12 cellular contexts compared by ENCODE assay signal in genomic region chr2:37582371-37582770, GRCh38.
DNase-seq lines count a peak whose midpoint lies in the region; ATAC-seq, FAIRE-seq and TF ChIP-seq lines count a peak whose summit lies in the region.
"Had no signal": no experiment of that assay in that cellular context is flagged by ENCODE, and none has a peak within 500 bp of the region (broad histone marks: within the 10 kb centered on the region; RNA-seq: fewer than 3 reads in every experiment).

No MANE protein-coding gene starts in this region.

- H3K4me3 Mint-ChIP-seq in activated T-cell treated with anti-CD3 and anti-CD28 coated beads, Interleukin-2, amount 50 U/mL, for 4 hours, result peak overlapping the region; percentile 45
- peak overlapping the region; percentile 45 for H3K4me3 Mint-ChIP-seq in activated CD4-positive, alpha-beta memory T cell treated with anti-CD3 and anti-CD28 coated beads, Interleukin-2, amount 10 ng/mL, durations not matched to agents 7 days and 5 days

- WGBS in hepatocyte (ENCODE audit: low lambda C conversion rate, missing lambda C conversion rate), result 87% methylated on average over 10 of the region's 10 CpGs
- 63 to 67% methylated on average over 10 of the region's 10 CpGs for WGBS in testis, 2 donors

- no peak for TF ChIP-seq POLR2A in testis (IDR thresholded peaks at IDR 0.05)

- H3K79me2 ChIP-seq in hepatocyte, result no peaks in the 10 kb centered on the region

- H3K4me2 ChIP-seq in hepatocyte, result peak overlapping the region; percentile 56

- no peak for DNase-seq in activated T-cell treated with anti-CD3 and anti-CD28 coated beads, Interleukin-2, amount 50 U/mL, for 4 hours
- DNase-seq in activated T-cell treated with anti-CD3 and anti-CD28 coated beads, Interleukin-2, amount 50 U/mL, for 1 hour, result no peak
- no peak for DNase-seq in activated CD4-positive, alpha-beta memory T cell treated with anti-CD3 and anti-CD28 coated beads, Interleukin-2, amount 10 ng/mL, durations not matched to agents 7 days and 5 days
- no peak for DNase-seq in hepatocyte (ENCODE audit: low spot score)
- no peak for DNase-seq in testis
- DNase-seq in NCI-H748 (lab: John Stamatoyannopoulos, UW; ENCODE audit: unreplicated experiment), result no peak
- DNase-seq in HTR-8/SVneo (ENCODE audit: insufficient read length, low spot score), result no peak
- DNase-seq in RKO (ENCODE audit: low spot score), result no peak
- DNase-seq: DMS79 treated with DMSO at 0.1 percent for 48 hours, ovary, PC-9, upper lobe of left lung had no signal

- POLR2A ChIA-PET in activated CD4-positive, alpha-beta memory T cell treated with anti-CD3 and anti-CD28 coated beads, Interleukin-2, amount 10 ng/mL, durations not matched to agents 7 days and 5 days (lab: Charles Lee), result interaction anchor here (0.7 to 10.0 kb wide), 21 partner anchors 10 to 386 kb away, joined by 3 to 95 read pairs (median 4); partner anchors contain the start of genes CEBPZ, CEBPZOS and NDUFAF7

- H3K27ac ChIP-seq in hepatocyte, result peak overlapping the region; percentile 32
- peak overlapping the region; percentile 5 to 77 for H3K27ac ChIP-seq in testis
- H3K27ac ChIP-seq: ovary, PC-9 had no signal

- H3K4me1 ChIP-seq in hepatocyte (ENCODE audit: insufficient read depth), result peaks cover 48% of the 10 kb centered on the region
- peaks cover 30% of the 10 kb centered on the region for H3K4me1 ChIP-seq in testis

- CTCF ChIA-PET in activated CD4-positive, alpha-beta memory T cell treated with anti-CD3 and anti-CD28 coated beads, Interleukin-2, amount 10 ng/mL, durations not matched to agents 7 days and 5 days (lab: Charles Lee), result interaction anchor here (0.6 to 1.7 kb wide), 13 partner anchors 14 to 295 kb away, joined by 3 to 8 read pairs (median 6); no protein-coding TSS in a partner anchor

- peaks cover 3% of the 10 kb centered on the region for H3K9me3 Mint-ChIP-seq in activated T-cell treated with anti-CD3 and anti-CD28 coated beads, Interleukin-2, amount 50 U/mL, for 4 hours
- H3K9me3 Mint-ChIP-seq in activated CD4-positive, alpha-beta memory T cell treated with anti-CD3 and anti-CD28 coated beads, Interleukin-2, amount 10 ng/mL, durations not matched to agents 7 days and 5 days, result peaks cover 9% of the 10 kb centered on the region

- no peak overlapping the region for H2AFZ ChIP-seq in hepatocyte
- H2AFZ ChIP-seq: PC-9 had no signal

- no peaks in the 10 kb centered on the region for H3K36me3 ChIP-seq in hepatocyte (replicated peaks; ENCODE audit: insufficient read depth, low read depth)
- H3K36me3 ChIP-seq in testis (ENCODE audit: low read depth, missing control alignments), result no peaks in the 10 kb centered on the region
- H3K36me3 ChIP-seq: ovary, upper lobe of left lung had no signal

- no peak overlapping the region for H3K4me3 ChIP-seq in hepatocyte
- H3K4me3 ChIP-seq in testis, result no peak overlapping the region
- H3K4me3 ChIP-seq: ovary, PC-9, upper lobe of left lung had no signal

- no peak for FAIRE-seq in HTR-8/SVneo (lab: Jason Lieb, UNC)

- peak overlapping the region; percentile 78 for H3K27ac Mint-ChIP-seq in activated CD4-positive, alpha-beta memory T cell treated with anti-CD3 and anti-CD28 coated beads, Interleukin-2, amount 10 ng/mL, durations not matched to agents 7 days and 5 days

- no peaks in the 10 kb centered on the region for H3K9me2 ChIP-seq in hepatocyte (replicated peaks; ENCODE audit: insufficient read depth)

- no peaks in the 10 kb centered on the region for H3K27me3 Mint-ChIP-seq in activated T-cell treated with anti-CD3 and anti-CD28 coated beads, Interleukin-2, amount 50 U/mL, for 4 hours (ENCODE audit: low read depth)
- no peaks in the 10 kb centered on the region for H3K27me3 Mint-ChIP-seq in activated CD4-positive, alpha-beta memory T cell treated with anti-CD3 and anti-CD28 coated beads, Interleukin-2, amount 10 ng/mL, durations not matched to agents 7 days and 5 days

- H3K9me3 ChIP-seq in hepatocyte (ENCODE audit: low read depth), result no peaks in the 10 kb centered on the region
- no peaks in the 10 kb centered on the region for H3K9me3 ChIP-seq in testis
- H3K9me3 ChIP-seq: ovary, upper lobe of left lung had no signal

- intact Hi-C loops in testis (cut with DNase I; ENCODE audit: low total_unique reads), result no loop called here

- no peak for ATAC-seq in activated T-cell treated with anti-CD3 and anti-CD28 coated beads, Interleukin-2, amount 50 U/mL, for 4 hours

- H3K4me1 Mint-ChIP-seq in activated T-cell treated with anti-CD3 and anti-CD28 coated beads, Interleukin-2, amount 50 U/mL, for 4 hours (ENCODE audit: low read depth), result peaks cover 66% of the 10 kb centered on the region
- peaks cover 56% of the 10 kb centered on the region for H3K4me1 Mint-ChIP-seq in activated CD4-positive, alpha-beta memory T cell treated with anti-CD3 and anti-CD28 coated beads, Interleukin-2, amount 10 ng/mL, durations not matched to agents 7 days and 5 days

- TF ChIP-seq CTCF in hepatocyte (IDR thresholded peaks at IDR 0.05; ENCODE audit: poor library complexity) (no peak), testis (IDR thresholded peaks at IDR 0.05) (no peak)

- H3K36me3 Mint-ChIP-seq in activated T-cell treated with anti-CD3 and anti-CD28 coated beads, Interleukin-2, amount 50 U/mL, for 4 hours (ENCODE audit: insufficient read depth), result no peaks in the 10 kb centered on the region
- H3K36me3 Mint-ChIP-seq in activated CD4-positive, alpha-beta memory T cell treated with anti-CD3 and anti-CD28 coated beads, Interleukin-2, amount 10 ng/mL, durations not matched to agents 7 days and 5 days (ENCODE audit: low read depth), result peaks cover 14% of the 10 kb centered on the region

- no peaks in the 10 kb centered on the region for H3K27me3 ChIP-seq in hepatocyte
- H3K27me3 ChIP-seq in testis, result no peaks in the 10 kb centered on the region
- H3K27me3 ChIP-seq: ovary, upper lobe of left lung had no signal

- H4K20me1 ChIP-seq in hepatocyte (ENCODE audit: insufficient read depth, poor library complexity, severe bottlenecking), result no peaks in the 10 kb centered on the region
